17 cellular contexts compared by ENCODE assay signal in the genomic region with DNA sequence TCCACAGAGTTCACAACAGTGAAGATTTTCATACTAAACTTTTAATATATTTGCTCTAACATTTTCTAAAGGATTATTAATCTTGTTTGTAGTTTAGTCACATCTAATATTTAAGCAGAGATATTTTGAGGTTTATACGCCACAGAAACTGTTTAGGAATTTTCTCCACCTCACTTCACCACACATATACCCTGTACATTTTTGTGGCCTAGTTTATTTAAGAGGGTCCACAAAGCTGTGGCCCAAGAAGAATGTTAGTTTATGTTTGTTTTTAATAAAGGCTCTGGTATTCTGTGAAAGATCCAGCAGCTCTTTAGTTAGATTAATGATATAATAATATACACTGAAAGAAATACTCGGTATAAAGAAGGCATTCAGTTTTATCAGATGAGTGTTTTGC.
DNase-seq lines count a peak whose midpoint lies in the region; TF ChIP-seq lines count a peak whose summit lies in the region.
"Had no signal": no experiment of that assay in that cellular context is flagged by ENCODE, and none has a peak within 500 bp of the region (broad histone marks: within the 10 kb centered on the region; RNA-seq: fewer than 3 reads in every experiment).

No MANE protein-coding gene starts in this region.

- no CpG with 5 or more reads among the region's 2 CpGs for WGBS in mesenchymal stem cell

- H4K8ac ChIP-seq in mesenchymal stem cell (ENCODE audit: low read length) = no peak overlapping the region

- TF ChIP-seq CTCF in chondrocyte (IDR thresholded peaks at IDR 0.05) (no peak), GM20000 (IDR thresholded peaks at IDR 0.05; ENCODE audit: extremely low read depth, missing control alignments) (no peak)

- H2AFZ ChIP-seq in mesenchymal stem cell (ENCODE audit: low read depth, low read length) = no peak overlapping the region
- H2AFZ ChIP-seq: PC-9 had no signal

- peaks cover 18% of the 10 kb centered on the region for H3K36me3 Mint-ChIP-seq in chondrocyte (ENCODE audit: low read depth)

- peaks cover 1% of the 10 kb centered on the region for H3K4me1 ChIP-seq in mesenchymal stem cell (ENCODE audit: control insufficient read depth, insufficient read depth, low read depth, low read length)
- H3K4me1 ChIP-seq: SJCRH30 had no signal

- no peak overlapping the region for H3K4me2 ChIP-seq in mesenchymal stem cell (ENCODE audit: low read length, poor library complexity, severe bottlenecking)
- H3K4me2 ChIP-seq: PC-9 had no signal

- H3K4me1 Mint-ChIP-seq in chondrocyte (ENCODE audit: low read depth) = peaks cover 21% of the 10 kb centered on the region

- H3K4me3 Mint-ChIP-seq in chondrocyte (ENCODE audit: unreplicated experiment) = no peak overlapping the region
- H3K4me3 Mint-ChIP-seq: CD4-positive, CD25-positive, alpha-beta regulatory T cell had no signal

- peak overlapping the region; percentile 17 for H3K9ac ChIP-seq in mesenchymal stem cell (ENCODE audit: low read length)

- H3K9me3 Mint-ChIP-seq in chondrocyte (ENCODE audit: low read depth) = no peaks in the 10 kb centered on the region
- H3K9me3 Mint-ChIP-seq: CD4-positive, CD25-positive, alpha-beta regulatory T cell had no signal

- no peak overlapping the region for H4K91ac ChIP-seq in mesenchymal stem cell (ENCODE audit: low read length)

- no peak overlapping the region for H2BK12ac ChIP-seq in mesenchymal stem cell (ENCODE audit: low read length in 2 of 2)

- H3K4ac ChIP-seq in mesenchymal stem cell (ENCODE audit: low read depth in 1 of 2, low read length in 2 of 2) = no peak overlapping the region

- H3K18ac ChIP-seq in mesenchymal stem cell (ENCODE audit: low read depth in 1 of 2, low read length in 2 of 2) = no peak overlapping the region

- H3K79me1 ChIP-seq in mesenchymal stem cell (replicated peaks; ENCODE audit: low read length, poor library complexity, severe bottlenecking) = peaks cover 12% of the 10 kb centered on the region

- H3K27ac ChIP-seq in mesenchymal stem cell (ENCODE audit: low read length, poor library complexity, severe bottlenecking) = no peak overlapping the region
- H3K27ac ChIP-seq: PC-9, SJCRH30 had no signal

- H3K4me3 ChIP-seq in mesenchymal stem cell (ENCODE audit: insufficient read depth in 1 of 2, low read depth in 1 of 2, low read length in 2 of 2) = no peak overlapping the region
- H3K4me3 ChIP-seq: GM12878, PC-9, SJCRH30 had no signal

- no peak overlapping the region for H3K23ac ChIP-seq in mesenchymal stem cell (ENCODE audit: low read length in 2 of 2)

- peaks cover 17 to 72% of the 10 kb centered on the region in 2 experiments for H3K36me3 ChIP-seq in mesenchymal stem cell (ENCODE audit: control insufficient read depth in 1 of 2, insufficient read depth in 2 of 2, low read depth in 1 of 2, low read length in 2 of 2)

- no peak overlapping the region for H2BK120ac ChIP-seq in mesenchymal stem cell (ENCODE audit: low read depth, low read length)

- peak overlapping the region; percentile 83 for H3K27ac Mint-ChIP-seq in chondrocyte (ENCODE audit: unreplicated experiment)
- H3K27ac Mint-ChIP-seq: CD4-positive, CD25-positive, alpha-beta regulatory T cell had no signal

- peak; percentile 14 for DNase-seq in EL
- DNase-seq in amniotic epithelial cell (ENCODE audit: low read depth) = peak; percentile 29
- DNase-seq in chondrocyte (ENCODE audit: low spot score) = no peak
- DNase-seq in mesenchymal stem cell = peak; percentile 14
- no peak for DNase-seq in T1000 (lab: John Stamatoyannopoulos, UW)
- no peak for DNase-seq in GM20000 (ENCODE audit: low spot score)
- DNase-seq in GM19240 (ENCODE audit: insufficient read length, low spot score) = no peak
- DNase-seq in stimulated activated CD8-positive, alpha-beta memory T cell treated with anti-CD3 and anti-CD28 coated beads, Interleukin-4, amount 100 ng/mL, for 48 hours = no peak
- DNase-seq: CD4-positive, CD25-positive, alpha-beta regulatory T cell; GDM1; KBM-7; NCI-H1105 treated with DMSO at 0.1 percent for 48 hours; NCI-H2029 treated with DMSO at 0.1 percent for 48 hours; NCI-H526 treated with DMSO at 0.1 percent for 48 hours; PC-9; SJCRH30 had no signal

- no peak overlapping the region for H3K14ac ChIP-seq in mesenchymal stem cell (ENCODE audit: low read length in 2 of 2)

- no peaks in the 10 kb centered on the region for H3K27me3 Mint-ChIP-seq in chondrocyte (ENCODE audit: low read depth)
- H3K27me3 Mint-ChIP-seq: CD4-positive, CD25-positive, alpha-beta regulatory T cell had no signal

- no peaks in the 10 kb centered on the region for H3K27me3 ChIP-seq in mesenchymal stem cell (ENCODE audit: control insufficient read depth in 1 of 2, insufficient read depth in 1 of 2, low read length in 2 of 2)
- H3K27me3 ChIP-seq: SJCRH30 had no signal

- H2BK15ac ChIP-seq in mesenchymal stem cell (ENCODE audit: low read depth, poor library complexity, severe bottlenecking) = no peak overlapping the region

- no peaks in the 10 kb centered on the region for H3K9me3 ChIP-seq in mesenchymal stem cell (ENCODE audit: control insufficient read depth, low read length)
- H3K9me3 ChIP-seq: SJCRH30 had no signal

- H2AK5ac ChIP-seq in mesenchymal stem cell (ENCODE audit: low read length, severe bottlenecking) = no peak overlapping the region

- no peak overlapping the region for H2BK5ac ChIP-seq in mesenchymal stem cell (ENCODE audit: low read depth, low read length, poor library complexity, severe bottlenecking)

Comparison
In these comparisons a context has a peak if more than half of its experiments do, and no peak if none do; other contexts are left out.
1. DNase-seq: peak in EL (single experiment), amniotic epithelial cell (single experiment) and mesenchymal stem cell (single experiment); none in chondrocyte (single experiment), T1000 (single experiment), GM20000 (single experiment), GM19240 (single experiment) and stimulated activated CD8-positive, alpha-beta memory T cell treated with anti-CD3 and anti-CD28 coated beads, Interleukin-4, amount 100 ng/mL, for 48 hours (single experiment).